8 cellular contexts compared by ENCODE assay signal in genomic region chr17:32876414-32877163, GRCh38. TPM values are rescaled to one million over a fixed set of nuclear protein-coding genes. Genes with fewer than 3 reads are reported as not detected.
DNase-seq lines count a peak whose midpoint lies in the region; ATAC-seq, FAIRE-seq and TF ChIP-seq lines count a peak whose summit lies in the region.

MYO1D (minus strand) TSS chr17:32877124; CDS start chr17:32876872, 252 bp downstream.

- WGBS in K562 (ENCODE audit: insufficient coverage, low coverage, missing lambda C conversion rate), result under 1% methylated on average over 54 of the region's 101 CpGs
- 0 to 1% (median 1%) methylated on average over 18 to 101 of the region's 101 CpGs for WGBS in spleen, 5 donors

- peak; percentile 63 to 70 (median 65) for TF ChIP-seq CTCF in K562 (IDR thresholded peaks at IDR 0.05 in 2 of 3, conservative IDR thresholded peaks at IDR 0.05 in 1 of 3; ENCODE audit: insufficient read depth in 2 of 3, low read depth in 1 of 3, low read length in 3 of 3)
- TF ChIP-seq CTCF in spleen (IDR thresholded peaks at IDR 0.05 in 8 of 11, conservative IDR thresholded peaks at IDR 0.05 in 3 of 11), result peak in 8 of 11 experiments; percentile 13 to 60 (median 44)

- H3K27ac ChIP-seq in K562 (ENCODE audit: extremely low read depth, low read depth, low read length) (peak within 1 kb of the TSS; percentile 88), spleen (peak within 1 kb of the TSS; percentile 78 to 96 (median 85))

- peaks cover 17 to 21% of the 10 kb centered on the region in 2 experiments for H3K4me1 ChIP-seq in K562 (replicated peaks in 1 of 2; ENCODE audit: control insufficient read depth in 2 of 2, insufficient read depth in 2 of 2, low read length in 2 of 2)
- H3K4me1 ChIP-seq in spleen, result peaks cover 6 to 36% (median 23%) of the 10 kb centered on the region in 6 donors

- peaks cover 46% of the 10 kb centered on the region for H3K79me2 ChIP-seq in K562 (ENCODE audit: control insufficient read depth, insufficient read depth, low read length)

- no peaks in the 10 kb centered on the region for H3K9me3 ChIP-seq in K562 (replicated peaks; ENCODE audit: control insufficient read depth, insufficient read depth, low read depth, low read length)
- no peaks in the 10 kb centered on the region for H3K9me3 ChIP-seq in spleen

- H3K27me3 ChIP-seq in K562 (ENCODE audit: control insufficient read depth in 2 of 2, insufficient read depth in 2 of 2, low read length in 2 of 2), result no peaks in the 10 kb centered on the region
- H3K27me3 ChIP-seq in spleen (replicated peaks in 1 of 7), result peaks cover 0 to 17% (median 0%) of the 10 kb centered on the region in 7 donors

- H3K36me3 ChIP-seq in K562 (ENCODE audit: control insufficient read depth, insufficient read depth, low read length) (peaks cover 15% of the 10 kb centered on the region; the same call in 2 of the 3 replicates), spleen (no peaks in the 10 kb centered on the region)

- no peaks in the 10 kb centered on the region for H3K9me1 ChIP-seq in K562 (ENCODE audit: control insufficient read depth, insufficient read depth, low read length)

- DNase-seq in COR-L47 (lab: John Stamatoyannopoulos, UW) (peak; percentile 38), HT-29 (ENCODE audit: low spot score) (peak; percentile 89), T-helper 2 cell (peak; percentile 46 to 65 (median 54)), K562 (ENCODE audit: extremely low read depth in 1 of 4, low spot score in 3 of 4) (peak; percentile 67 to 84 (median 73)), iPS-NIHi11 (ENCODE audit: low spot score) (peak; percentile 69), spleen (peak; percentile 89), GDM1 (lab: John Stamatoyannopoulos, UW) (no peak)

- H3K4me2 ChIP-seq in K562 (ENCODE audit: insufficient read depth, low read length), result peak within 1 kb of the TSS; percentile 73

- in situ Hi-C loops in K562 (cut with MboI), result loop anchor here (10.0 kb wide), 1 partner anchor 92 kb away; no protein-coding TSS in a partner anchor

- peak within 1 kb of the TSS; percentile 68 to 95 for H3K9ac ChIP-seq in K562 (ENCODE audit: insufficient read depth in 1 of 2, low read depth in 2 of 2, low read length in 2 of 2)

- peak; percentile 47 to 61; a peak in 3 of 4 replicates for TF ChIP-seq RAD21 in K562 (CRISPR knock-in tag; conservative IDR thresholded peaks at IDR 0.05 in 1 of 2, IDR thresholded peaks at IDR 0.05 in 1 of 2)

- CTCF ChIA-PET in K562 (lab: Yijun Ruan, JAX; ENCODE audit: low intra/inter-chr PET ratio), result interaction anchor here (0.6 to 3.8 kb wide), 5 partner anchors 90 to 1037 kb away, joined by 3 to 73 read pairs (median 4); no protein-coding TSS in a partner anchor

- H3K4me3 ChIP-seq in K562 (peak within 1 kb of the TSS; percentile 95), spleen (peak within 1 kb of the TSS; percentile 55 to 99 (median 88))

- no peak for FAIRE-seq in K562 (lab: Jason Lieb, UNC)

- intact Hi-C loops in K562 (cut with micrococcal nuclease), result loop anchor here (1.0 to 2.0 kb wide), 3 partner anchors 34 to 93 kb away; no protein-coding TSS in a partner anchor
- intact Hi-C loops in spleen (cut with DNase I; ENCODE audit: low total_unique reads), result no loop called here

- BruUV-seq in K562 (replicated peaks; lab: Mats Ljungman, UMichigan), result no TSS peak

- ATAC-seq in GM19468 (IDR thresholded peaks at IDR 0.05; ENCODE audit: extremely low read depth, unreplicated experiment) (peak; percentile 24), K562 (peak; percentile 86)

- POLR2A ChIA-PET in K562 (lab: Yijun Ruan, JAX), result interaction anchor here (0.6 to 6.9 kb wide), 22 partner anchors 8 to 469 kb away, joined by 3 to 51 read pairs (median 4); partner anchors contain the start of gene TMEM98

- TF ChIP-seq EP300 in K562 (IDR thresholded peaks at IDR 0.05; ENCODE audit: low read length), result no peak

- TF ChIP-seq POLR2A in K562 (conservative IDR thresholded peaks at IDR 0.05) (no peak), spleen (IDR thresholded peaks at IDR 0.05) (no peak)

- H2AFZ ChIP-seq in K562 (ENCODE audit: low read depth, low read length), result peak within 1 kb of the TSS; percentile 98

- H4K20me1 ChIP-seq in K562 (replicated peaks; ENCODE audit: control insufficient read depth, insufficient read depth, low read length), result no peaks in the 10 kb centered on the region

TF ChIP-seq in K562, 482 proteins besides CTCF, POLR2A, EP300 and RAD21 (continues in another document):
- TF ChIP-seq ZBTB9 (CRISPR knock-in tag; IDR thresholded peaks at IDR 0.05) (0 out of 2 replicates have a peak, but pooled peaks have one; percentile 49), POLR2G (IDR thresholded peaks at IDR 0.05; ENCODE audit: low read depth, low read length) (peak; percentile 84; the same call in 1 of the 2 replicates), ZNF134 (CRISPR knock-in tag; conservative IDR thresholded peaks at IDR 0.05) (no peak), CBX2 (IDR thresholded peaks at IDR 0.05; ENCODE audit: insufficient read depth, low read length, poor library complexity, severe bottlenecking) (no peak), ZNF184 (CRISPR knock-in tag; IDR thresholded peaks at IDR 0.05) (no peak), SNIP1 (IDR thresholded peaks at IDR 0.05; ENCODE audit: low read depth) (no peak), PHF8 (IDR thresholded peaks at IDR 0.05; ENCODE audit: borderline replicate concordance, low read length) (peak; percentile 79; the same call in 1 of the 2 replicates), ZNF431 (CRISPR knock-in tag; IDR thresholded peaks at IDR 0.05) (no peak), CCNT2 (IDR thresholded peaks at IDR 0.05; ENCODE audit: borderline replicate concordance, extremely low read depth, insufficient read length, low read depth, low read length) (peak; percentile 63), ZBTB17 (CRISPR knock-in tag; IDR thresholded peaks at IDR 0.05) (no peak), PHB (CRISPR knock-in tag; IDR thresholded peaks at IDR 0.05) (no peak), NR2C2 (CRISPR knock-in tag; IDR thresholded peaks at IDR 0.05) (no peak), NR2C2 (tag; IDR thresholded peaks at IDR 0.05) (peak; percentile 53; the same call in 1 of the 2 replicates), CHD4 (IDR thresholded peaks at IDR 0.05; ENCODE audit: insufficient read depth, insufficient replicate concordance, low read depth, low read length, poor library complexity, severe bottlenecking) (no peak), XRCC5 (IDR thresholded peaks at IDR 0.05; ENCODE audit: low read depth, low read length) (no peak; the same call in 1 of the 2 replicates), ZFP36 (IDR thresholded peaks at IDR 0.05; ENCODE audit: low read depth, low read length, partially characterized antibody) (no peak), PHF21A (IDR thresholded peaks at IDR 0.05; ENCODE audit: borderline replicate concordance, low read depth) (no peak), KDM5B (IDR thresholded peaks at IDR 0.05; ENCODE audit: insufficient replicate concordance, low read depth, low read length) (peak; percentile 56), ZNF699 (CRISPR knock-in tag; IDR thresholded peaks at IDR 0.05; ENCODE audit: insufficient replicate concordance) (no peak), SMAD2 (IDR thresholded peaks at IDR 0.05; ENCODE audit: low read depth, low read length) (no peak), HOXB6 (CRISPR knock-in tag; IDR thresholded peaks at IDR 0.05; ENCODE audit: borderline replicate concordance) (no peak), SP1 (CRISPR knock-in tag; IDR thresholded peaks at IDR 0.05) (peak; percentile 74), SOX6 (IDR thresholded peaks at IDR 0.05) (peak; percentile 37; the same call in 1 of the 2 replicates)

RNA-seq across cellular contexts. Expression of gene MYO1D, which starts in this region (rescaled TPM):
- 31.2 and 35.2 TPM in 2 replicates for total RNA-seq in HT-29 (2014; rRNA removed; shearing (Covaris generic))
- 172 and 277 TPM in 2 replicates for total RNA-seq in K562 (2011; cell fraction: chromatin; rRNA removed; ENCODE audit: low replicate concordance)
- total RNA-seq in K562 (2011; cell fraction: nucleolus; rRNA removed), result 94.2 and 97.4 TPM in 2 replicates
- total RNA-seq in K562 (2011; cell fraction: nucleoplasm; rRNA removed), result 114 and 123 TPM in 2 replicates
- 34.9 and 39.5 TPM in 2 replicates for total RNA-seq in K562 (2014; rRNA removed)
- 46.2 and 46.3 TPM in 2 replicates for total RNA-seq in K562 (2014; rRNA removed; fragmentation: Illumina TruSeq; extraction: Trizol)
- total RNA-seq in K562 (2015; rRNA removed; fragmentation: Illumina TruSeq; extraction: Trizol), result 44.6 and 45.4 TPM in 2 replicates
- 50.7 and 60.2 TPM in 2 replicates for total RNA-seq in K562 (2021)
- 26.4 and 71.2 TPM in 2 replicates for polyA plus RNA-seq in K562 (2011; rRNA removed)
- polyA plus RNA-seq in K562 (2011; cell fraction: cytosol; rRNA removed), result 26.0 and 47.6 TPM in 2 replicates
- polyA plus RNA-seq in K562 (2011; cell fraction: nucleus; rRNA removed), result 20.8 and 29.6 TPM in 2 replicates
- 52.4 and 65.3 TPM in 2 replicates for polyA plus RNA-seq in K562 (2012)
- 50.3 and 68.1 TPM in 2 replicates for polyA plus RNA-seq in K562 (2014; fragmentation: Illumina TruSeq; extraction: Trizol)
- polyA plus RNA-seq in K562 (2014; fragmentation: Nextera tagmentation; extraction: Ambion mirVana), result 1 to 10 TPM; 2.1 to 2.6 TPM
- 30.5 and 31.0 TPM in 2 replicates for polyA plus RNA-seq in K562 (2014; rRNA removed)
- polyA minus RNA-seq in K562 (2011; rRNA and poly(A)+ RNA removed), result 67.1 and 142 TPM in 2 replicates
- 34.9 and 59.8 TPM in 2 replicates for polyA minus RNA-seq in K562 (2011; cell fraction: cytosol; rRNA and poly(A)+ RNA removed)
- polyA minus RNA-seq in K562 (2011; cell fraction: nucleus; rRNA and poly(A)+ RNA removed), result 57.5 and 69.2 TPM in 2 replicates
- total RNA-seq in spleen, result 10 to 100 TPM; 20.6 to 36.4 (median 24.1) TPM
- polyA plus RNA-seq in spleen, result 1 to 10 TPM; 2.3 to 7.5 (median 2.7) TPM
